Comparison of ENCODE assay signal across 35 cellular contexts in genomic region chr18:65869527-65869926, GRCh38.
DNase-seq lines count a peak whose midpoint lies in the region; ATAC-seq and TF ChIP-seq lines count a peak whose summit lies in the region.
"Had no signal": no experiment of that assay in that cellular context is flagged by ENCODE, and none has a peak within 500 bp of the region (broad histone marks: within the 10 kb centered on the region; RNA-seq: fewer than 3 reads in every experiment).

No MANE protein-coding gene starts in this region.

- H3K27ac ChIP-seq in left ventricle myocardium inferior (replicated peaks), result no peak overlapping the region
- H3K27ac ChIP-seq: 22Rv1; A549; BLaER1; BLaER1 treated with 17β-estradiol and CSF1 and Interleukin-3, amounts not matched to agents 10 nM and 100 nM; C4-2B had no signal

- ATAC-seq in HG03565 (IDR thresholded peaks at IDR 0.05; ENCODE audit: unreplicated experiment) (no peak), left cardiac atrium (no peak)
- ATAC-seq: A549; CD8-positive, alpha-beta T cell had no signal

- no peaks in the 10 kb centered on the region for H3K4me1 ChIP-seq in left ventricle myocardium inferior
- H3K4me1 ChIP-seq: A549; BE2C; BLaER1; BLaER1 treated with 17β-estradiol and CSF1 and Interleukin-3, amounts not matched to agents 10 nM and 100 nM; Caco-2 had no signal

- CTCF ChIA-PET in activated CD4-positive, alpha-beta memory T cell treated with anti-CD3 and anti-CD28 coated beads for 36 hours (lab: Charles Lee), result no interaction called here

- no peak for TF ChIP-seq CTCF in left ventricle myocardium inferior (IDR thresholded peaks at IDR 0.05; ENCODE audit: borderline replicate concordance)

- intact Hi-C loops in left cardiac atrium (cut with DNase I), result no loop called here
- intact Hi-C loops in left ventricle myocardium inferior (cut with micrococcal nuclease), result no loop called here
- intact Hi-C loops in activated CD4-positive, alpha-beta memory T cell treated with anti-CD3 and anti-CD28 coated beads for 36 hours (cut with micrococcal nuclease), result no loop called here

- H3K27me3 Mint-ChIP-seq in activated CD4-positive, alpha-beta memory T cell treated with anti-CD3 and anti-CD28 coated beads for 36 hours, result no peaks in the 10 kb centered on the region
- H3K27me3 Mint-ChIP-seq: B cell; CD4-positive, alpha-beta memory T cell; CD4-positive, alpha-beta T cell; CD4-positive, CD25-positive, alpha-beta regulatory T cell; CD8-positive, alpha-beta memory T cell had no signal

- no peaks in the 10 kb centered on the region for H3K4me1 Mint-ChIP-seq in activated CD4-positive, alpha-beta memory T cell treated with anti-CD3 and anti-CD28 coated beads for 36 hours (ENCODE audit: low read depth)
- H3K4me1 Mint-ChIP-seq: B cell; CD14-positive monocyte; CD4-positive, alpha-beta memory T cell; CD4-positive, CD25-positive, alpha-beta regulatory T cell; CD8-positive, alpha-beta memory T cell had no signal

- POLR2A ChIA-PET in activated CD4-positive, alpha-beta memory T cell treated with anti-CD3 and anti-CD28 coated beads for 36 hours (lab: Charles Lee), result no interaction called here

- peaks cover 3% of the 10 kb centered on the region for H3K9me3 Mint-ChIP-seq in activated CD4-positive, alpha-beta memory T cell treated with anti-CD3 and anti-CD28 coated beads for 36 hours

- H3K4me3 Mint-ChIP-seq in activated CD4-positive, alpha-beta memory T cell treated with anti-CD3 and anti-CD28 coated beads for 36 hours, result no peak overlapping the region
- H3K4me3 Mint-ChIP-seq: B cell; CD14-positive monocyte; CD4-positive, alpha-beta memory T cell; CD4-positive, alpha-beta T cell; CD4-positive, CD25-positive, alpha-beta regulatory T cell; CD8-positive, alpha-beta memory T cell; CD8-positive, alpha-beta T cell had no signal

- no peaks in the 10 kb centered on the region for H3K36me3 Mint-ChIP-seq in activated CD4-positive, alpha-beta memory T cell treated with anti-CD3 and anti-CD28 coated beads for 36 hours
- H3K36me3 Mint-ChIP-seq: CD14-positive monocyte; CD4-positive, alpha-beta memory T cell; CD4-positive, CD25-positive, alpha-beta regulatory T cell; CD8-positive, alpha-beta memory T cell; CD8-positive, alpha-beta T cell had no signal

- no peaks in the 10 kb centered on the region for H3K36me3 ChIP-seq in left ventricle myocardium inferior
- H3K36me3 ChIP-seq: BE2C; BLaER1; BLaER1 treated with 17β-estradiol and CSF1 and Interleukin-3, amounts not matched to agents 10 nM and 100 nM had no signal

- no peak overlapping the region for H3K4me3 ChIP-seq in left ventricle myocardium inferior
- H3K4me3 ChIP-seq: A549; BLaER1; BLaER1 treated with 17β-estradiol and CSF1 and Interleukin-3, amounts not matched to agents 10 nM and 100 nM had no signal

- DNase-seq in NCI-H82 (lab: John Stamatoyannopoulos, UW), result peak; percentile 64
- DNase-seq in NCI-H82 treated with DMSO at 0.1 percent for 48 hours (lab: John Stamatoyannopoulos, UW; ENCODE audit: unreplicated experiment), result peak; percentile 41
- DNase-seq in SK-N-DZ (ENCODE audit: low spot score), result peak; percentile 62
- peak; percentile 21 for DNase-seq in retina
- no peak for DNase-seq in left cardiac atrium
- no peak for DNase-seq in left ventricle myocardium inferior
- no peak for DNase-seq in activated CD4-positive, alpha-beta memory T cell treated with anti-CD3 and anti-CD28 coated beads for 36 hours
- DNase-seq: 8988T; ACHN; AML-193; BE2C; C1 segment of cervical spinal cord; Caco-2; Calu3; CD4-positive, alpha-beta memory T cell; CD4-positive, alpha-beta T cell; CD4-positive, CD25-positive, alpha-beta regulatory T cell; CD8-positive, alpha-beta memory T cell; CD8-positive, alpha-beta T cell; COR-L47; DMS 273 treated with DMSO at 0.1 percent for 48 hours; DMS153; DMS53; DMS79; DMS79 treated with DMSO at 0.1 percent for 48 hours; DND-41; EL had no signal

- no peaks in the 10 kb centered on the region for H3K27me3 ChIP-seq in left ventricle myocardium inferior (ENCODE audit: low read depth)
- H3K27me3 ChIP-seq: BE2C; BLaER1; BLaER1 treated with 17β-estradiol and CSF1 and Interleukin-3, amounts not matched to agents 10 nM and 100 nM had no signal

- no peak overlapping the region for H3K27ac Mint-ChIP-seq in activated CD4-positive, alpha-beta memory T cell treated with anti-CD3 and anti-CD28 coated beads for 36 hours
- H3K27ac Mint-ChIP-seq: B cell; CD14-positive monocyte; CD4-positive, alpha-beta memory T cell; CD4-positive, alpha-beta T cell; CD4-positive, CD25-positive, alpha-beta regulatory T cell; CD8-positive, alpha-beta memory T cell; CD8-positive, alpha-beta T cell had no signal

- no peaks in the 10 kb centered on the region for H3K9me3 ChIP-seq in left ventricle myocardium inferior (replicated peaks)
- H3K9me3 ChIP-seq: A549; BE2C; BLaER1; BLaER1 treated with 17β-estradiol and CSF1 and Interleukin-3, amounts not matched to agents 10 nM and 100 nM; Caco-2 had no signal

Comparison
In these comparisons a context has a peak if more than half of its experiments do, and no peak if none do; other contexts are left out.
1. DNase-seq: peak in NCI-H82 (single experiment), NCI-H82 treated with DMSO at 0.1 percent for 48 hours (single experiment), SK-N-DZ (single experiment) and retina (single experiment); none in left cardiac atrium (single experiment), left ventricle myocardium inferior (single experiment) and activated CD4-positive, alpha-beta memory T cell treated with anti-CD3 and anti-CD28 coated beads for 36 hours (single experiment).